Comparison of ENCODE assay signal across 28 cellular contexts in genomic region chr1:223197923-223198627, GRCh38. TPM values are rescaled to one million over a fixed set of nuclear protein-coding genes. Genes with fewer than 3 reads are reported as not detected.
"Had no signal": no experiment of that assay in that cellular context is flagged by ENCODE, and none has a peak within 500 bp of the region (broad histone marks: within the 10 kb centered on the region; RNA-seq: fewer than 3 reads in every experiment).

No MANE protein-coding gene starts in this region.

- H3K27ac Mint-ChIP-seq: activated CD4-positive, alpha-beta memory T cell treated with anti-CD3 and anti-CD28 coated beads for 36 hours; activated CD4-positive, alpha-beta T cell treated with anti-CD3 and anti-CD28 coated beads, Interleukin-2, amount 10 ng/mL, durations not matched to agents 24 days and 14 days; activated T-cell treated with anti-CD3 and anti-CD28 coated beads, Interleukin-2, amount 50 U/mL, for 72 hours; mesothelial cell of epicardium; nephron progenitor cell; stimulated activated effector memory CD8-positive, alpha-beta T cell treated with anti-CD3 and anti-CD28 coated beads, Interleukin-12 subunit alpha, Interleukin-12 subunit beta, amount 100 ng/mL, for 72 hours had no signal

- H3K4me3 Mint-ChIP-seq: activated CD4-positive, alpha-beta memory T cell treated with anti-CD3 and anti-CD28 coated beads for 36 hours; activated CD4-positive, alpha-beta T cell treated with anti-CD3 and anti-CD28 coated beads, Interleukin-2, amount 10 ng/mL, durations not matched to agents 24 days and 14 days; activated T-cell treated with anti-CD3 and anti-CD28 coated beads, Interleukin-2, amount 50 U/mL, for 72 hours; mesothelial cell of epicardium; naive B cell; nephron progenitor cell; stimulated activated effector memory CD8-positive, alpha-beta T cell treated with anti-CD3 and anti-CD28 coated beads, Interleukin-12 subunit alpha, Interleukin-12 subunit beta, amount 100 ng/mL, for 72 hours had no signal

- H3K4me1 ChIP-seq: gastrocnemius medialis, right lobe of liver, suprapubic skin, tibial artery, upper lobe of right lung had no signal

- H3K4me3 ChIP-seq: gastrocnemius medialis, hepatocyte, right lobe of liver, skin epidermis, suprapubic skin, tibial artery, upper lobe of right lung had no signal

- H3K9me3 ChIP-seq: gastrocnemius medialis, neutrophil, right lobe of liver, suprapubic skin, tibial artery, upper lobe of right lung had no signal

- H3K79me2 ChIP-seq: hepatocyte had no signal

- H3K4me1 Mint-ChIP-seq: mesothelial cell of epicardium, naive B cell had no signal

- H3K36me3 ChIP-seq: gastrocnemius medialis, neutrophil, right lobe of liver, suprapubic skin, tibial artery, upper lobe of right lung had no signal

- DNase-seq: activated CD4-positive, alpha-beta memory T cell treated with anti-CD3 and anti-CD28 coated beads for 36 hours; activated CD4-positive, alpha-beta T cell treated with anti-CD3 and anti-CD28 coated beads, Interleukin-2, amount 10 ng/mL, durations not matched to agents 24 days and 14 days; activated CD4-positive, CD25-positive, alpha-beta regulatory T cell treated with anti-CD3 and anti-CD28 coated beads, Interleukin-2, amount 50 U/mL, for 72 hours; activated naive CD4-positive, alpha-beta T cell treated with Interleukin-2 at 50 U/mL for 16 hours; activated T-cell treated with anti-CD3 and anti-CD28 coated beads, Interleukin-2, amount 50 U/mL, for 72 hours; amygdala; dermis blood vessel endothelial cell; effector CD4-positive, alpha-beta T cell; gastrocnemius medialis; islet precursor cell; left cardiac atrium; naive B cell; nephron progenitor cell; right lobe of liver; stimulated activated CD4-positive, alpha-beta T cell treated with anti-CD3 and anti-CD28 coated beads, Interleukin-12 subunit alpha, Interleukin-12 subunit beta, amount 100 ng/mL, for 4 hours; stimulated activated CD4-positive, alpha-beta T cell treated with anti-CD3 and anti-CD28 coated beads, Interleukin-4, amount 100 ng/mL, for 24 hours; T1000; tibial artery; upper lobe of right lung had no signal

- H3K36me3 Mint-ChIP-seq: activated CD4-positive, alpha-beta memory T cell treated with anti-CD3 and anti-CD28 coated beads for 36 hours; mesothelial cell of epicardium; naive B cell; stimulated activated effector memory CD8-positive, alpha-beta T cell treated with anti-CD3 and anti-CD28 coated beads, Interleukin-12 subunit alpha, Interleukin-12 subunit beta, amount 100 ng/mL, for 72 hours had no signal

- H3K27me3 ChIP-seq: gastrocnemius medialis, hepatocyte, neutrophil, right lobe of liver, suprapubic skin, upper lobe of right lung had no signal

- H3K4me2 ChIP-seq: hepatocyte had no signal

- ATAC-seq: activated T-cell treated with anti-CD3 and anti-CD28 coated beads, Interleukin-2, amount 50 U/mL, for 72 hours; left cardiac atrium; right lobe of liver; stimulated activated effector memory CD8-positive, alpha-beta T cell treated with anti-CD3 and anti-CD28 coated beads, Interleukin-12 subunit alpha, Interleukin-12 subunit beta, amount 100 ng/mL, for 72 hours; upper lobe of right lung had no signal

- FAIRE-seq: colon had no signal

- H2AFZ ChIP-seq: hepatocyte had no signal

- H3K27ac ChIP-seq: gastrocnemius medialis, hepatocyte, neutrophil, right lobe of liver, skin epidermis, suprapubic skin, tibial artery, upper lobe of right lung had no signal

- H3K9me3 Mint-ChIP-seq: activated CD4-positive, alpha-beta memory T cell treated with anti-CD3 and anti-CD28 coated beads for 36 hours; activated CD4-positive, alpha-beta T cell treated with anti-CD3 and anti-CD28 coated beads, Interleukin-2, amount 10 ng/mL, durations not matched to agents 24 days and 14 days; activated T-cell treated with anti-CD3 and anti-CD28 coated beads, Interleukin-2, amount 50 U/mL, for 72 hours; mesothelial cell of epicardium; nephron progenitor cell; stimulated activated effector memory CD8-positive, alpha-beta T cell treated with anti-CD3 and anti-CD28 coated beads, Interleukin-12 subunit alpha, Interleukin-12 subunit beta, amount 100 ng/mL, for 72 hours had no signal

RNA-seq across cellular contexts. Expression of gene TLR5, which starts 55.0 kb away (rescaled TPM):
- total RNA-seq: activated CD4-positive, alpha-beta T cell treated with anti-CD3 and anti-CD28 coated beads, Interleukin-2, amount 10 ng/mL, durations not matched to agents 24 days and 14 days; osteocyte; T-helper 1 cell treated with Interleukin-12 subunit alpha and Interleukin-12 subunit beta and Interleukin-4 antibody, amounts not matched to agents 30 ng/mL and 1 ng/mL, for 36 hours had no signal
